In the genomic region with DNA sequence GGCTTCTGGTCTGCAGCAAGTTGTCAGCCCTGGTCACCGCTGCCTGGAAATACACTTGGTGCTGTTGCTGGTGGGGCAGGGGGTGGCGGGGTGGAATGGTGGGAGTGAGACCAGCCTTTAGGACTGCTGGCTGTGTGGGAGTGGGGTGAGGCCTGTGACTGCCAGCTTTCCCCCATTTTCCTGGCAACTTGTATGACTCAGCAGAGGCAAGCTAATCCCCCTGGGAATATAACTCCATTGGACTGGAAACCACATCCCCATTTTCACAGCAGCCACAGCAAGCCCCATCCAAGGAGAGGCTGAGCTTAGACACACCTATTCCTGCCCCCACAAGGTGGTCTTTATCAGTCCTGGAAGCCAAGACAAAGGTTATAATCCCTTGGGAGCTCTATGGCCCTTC, we compare ENCODE assay signal across 14 cellular contexts.
"Had no signal": no experiment of that assay in that cellular context is flagged by ENCODE, and none has a peak within 500 bp of the region (broad histone marks: within the 10 kb centered on the region; RNA-seq: fewer than 3 reads in every experiment).

No MANE protein-coding gene starts in this region.

- H3K4me3 ChIP-seq: gastrocnemius medialis, left ventricle myocardium inferior, testis, upper lobe of right lung had no signal

- DNase-seq: activated CD4-positive, alpha-beta T cell treated with anti-CD3 and anti-CD28 coated beads for 1 hour; activated CD4-positive, alpha-beta T cell treated with anti-CD3 and anti-CD28 coated beads, Interleukin-2, amount 50 U/mL, for 48 hours; activated CD8-positive, alpha-beta memory T cell treated with anti-CD3 and anti-CD28 coated beads, Interleukin-2, amount 10 ng/mL, durations not matched to agents 7 days and 5 days; activated effector memory CD4-positive, alpha-beta T cell treated with Interleukin-2 at 50 U/mL for 16 hours; activated T-cell treated with anti-CD3 and anti-CD28 coated beads, Interleukin-2, amount 50 U/mL, for 24 hours; amniotic stem cell; gastrocnemius medialis; left ventricle myocardium inferior; mesenchymal stem cell; nephron progenitor cell; stimulated activated CD4-positive, alpha-beta T cell treated with anti-CD3 and anti-CD28 coated beads, Interleukin-4, amount 100 ng/mL, for 1 hour; stimulated activated CD8-positive, alpha-beta memory T cell treated with anti-CD3 and anti-CD28 coated beads, Interleukin-4, amount 100 ng/mL, for 48 hours; testis; upper lobe of right lung had no signal
